24 cellular contexts compared by ENCODE assay signal in genomic region chr4:84495448-84496221, GRCh38. TPM values are rescaled to one million over a fixed set of nuclear protein-coding genes. Genes with fewer than 3 reads are reported as not detected.
A peak's percentile ranks its signal among the peaks of the same experiment; 100 is the strongest.
DNase-seq lines count a peak whose midpoint lies in the region; ATAC-seq, FAIRE-seq and TF ChIP-seq lines count a peak whose summit lies in the region.
"Had no signal": no experiment of that assay in that cellular context is flagged by ENCODE, and none has a peak within 500 bp of the region (broad histone marks: within the 10 kb centered on the region; RNA-seq: fewer than 3 reads in every experiment).

No MANE protein-coding gene starts in this region.

- ATAC-seq in pancreas (no peak), GM21528 (IDR thresholded peaks at IDR 0.05; ENCODE audit: low FRiP score, unreplicated experiment) (no peak), GM18505 (IDR thresholded peaks at IDR 0.05; ENCODE audit: unreplicated experiment) (no peak)
- ATAC-seq: A549; natural killer cell treated with Interleukin-12 subunit alpha and Interleukin-12 subunit beta and Interleukin-15 and Interleukin-18, amount 100 ng/mL, for 72 hours had no signal

- H3K36me3 ChIP-seq in astrocyte (ENCODE audit: insufficient read depth, low read length) (no peaks in the 10 kb centered on the region), hepatocyte (replicated peaks; ENCODE audit: insufficient read depth, low read depth) (no peaks in the 10 kb centered on the region), pancreas (no peaks in the 10 kb centered on the region)
- H3K36me3 ChIP-seq: colonic mucosa, right atrium auricular region had no signal

- no peaks in the 10 kb centered on the region for H3K9me3 Mint-ChIP-seq in activated CD4-positive, alpha-beta memory T cell treated with anti-CD3 and anti-CD28 coated beads, Interleukin-2, amount 10 ng/mL, durations not matched to agents 7 days and 5 days
- peaks cover 4% of the 10 kb centered on the region for H3K9me3 Mint-ChIP-seq in activated CD4-positive, alpha-beta memory T cell treated with anti-CD3 and anti-CD28 coated beads for 36 hours
- H3K9me3 Mint-ChIP-seq in astrocyte (ENCODE audit: unreplicated experiment): peaks cover 16% of the 10 kb centered on the region
- no peaks in the 10 kb centered on the region for H3K9me3 Mint-ChIP-seq in mesothelial cell of epicardium
- H3K9me3 Mint-ChIP-seq: natural killer cell treated with Interleukin-12 subunit alpha and Interleukin-12 subunit beta and Interleukin-15 and Interleukin-18, amount 100 ng/mL, for 72 hours had no signal

- no peak for TF ChIP-seq POLR2A in GM18505 (IDR thresholded peaks at IDR 0.05; ENCODE audit: borderline replicate concordance, extremely low read depth, insufficient read depth, insufficient read length)

- peak overlapping the region; percentile 10 for H3K27ac Mint-ChIP-seq in activated CD4-positive, alpha-beta memory T cell treated with anti-CD3 and anti-CD28 coated beads, Interleukin-2, amount 10 ng/mL, durations not matched to agents 7 days and 5 days
- H3K27ac Mint-ChIP-seq in activated CD4-positive, alpha-beta memory T cell treated with anti-CD3 and anti-CD28 coated beads for 36 hours: no peak overlapping the region
- H3K27ac Mint-ChIP-seq in astrocyte (ENCODE audit: unreplicated experiment) (no peak overlapping the region), mesothelial cell of epicardium (no peak overlapping the region)
- H3K27ac Mint-ChIP-seq: immature natural killer cell; natural killer cell treated with Interleukin-12 subunit alpha and Interleukin-12 subunit beta and Interleukin-15 and Interleukin-18, amount 100 ng/mL, for 72 hours had no signal

- peaks cover 1% of the 10 kb centered on the region for H3K9me3 ChIP-seq in astrocyte (ENCODE audit: insufficient read depth, low read depth, low read length)
- H3K9me3 ChIP-seq in hepatocyte (ENCODE audit: low read depth): no peaks in the 10 kb centered on the region
- no peaks in the 10 kb centered on the region for H3K9me3 ChIP-seq in pancreas
- H3K9me3 ChIP-seq: A549, colonic mucosa, right atrium auricular region had no signal

- H3K27me3 ChIP-seq in astrocyte (ENCODE audit: insufficient read depth, low read length): peaks cover 73% of the 10 kb centered on the region
- peaks cover 100% of the 10 kb centered on the region for H3K27me3 ChIP-seq in hepatocyte
- H3K27me3 ChIP-seq in pancreas: peaks cover 0 to 13% (median 2%) of the 10 kb centered on the region in 4 donors

- H3K9ac ChIP-seq in astrocyte (ENCODE audit: low read length): peak overlapping the region; percentile 75

- H3K4me2 ChIP-seq in astrocyte (ENCODE audit: low read length) (peak overlapping the region; percentile 89), hepatocyte (peak overlapping the region; percentile 92)
- H3K4me2 ChIP-seq: A549 had no signal

- 4% methylated on average over 40 of the region's 40 CpGs for WGBS in hepatocyte (ENCODE audit: low lambda C conversion rate, missing lambda C conversion rate)
- 48 to 49% methylated on average over 40 of the region's 40 CpGs for WGBS in pancreas, 2 donors

- H3K4me3 Mint-ChIP-seq in activated CD4-positive, alpha-beta memory T cell treated with anti-CD3 and anti-CD28 coated beads, Interleukin-2, amount 10 ng/mL, durations not matched to agents 7 days and 5 days: no peak overlapping the region
- no peak overlapping the region for H3K4me3 Mint-ChIP-seq in activated CD4-positive, alpha-beta memory T cell treated with anti-CD3 and anti-CD28 coated beads for 36 hours
- H3K4me3 Mint-ChIP-seq in astrocyte (ENCODE audit: unreplicated experiment): no peak overlapping the region
- H3K4me3 Mint-ChIP-seq in mesothelial cell of epicardium: no peak overlapping the region
- H3K4me3 Mint-ChIP-seq: natural killer cell treated with Interleukin-12 subunit alpha and Interleukin-12 subunit beta and Interleukin-15 and Interleukin-18, amount 100 ng/mL, for 72 hours had no signal

- no peaks in the 10 kb centered on the region for H4K20me1 ChIP-seq in astrocyte (ENCODE audit: insufficient read depth, low read length)
- H4K20me1 ChIP-seq in hepatocyte (ENCODE audit: insufficient read depth, poor library complexity, severe bottlenecking): no peaks in the 10 kb centered on the region

- TF ChIP-seq CTCF in astrocyte (IDR thresholded peaks at IDR 0.05; ENCODE audit: insufficient read depth, low read depth, low read length) (no peak), hepatocyte (IDR thresholded peaks at IDR 0.05; ENCODE audit: poor library complexity) (no peak), pancreas (IDR thresholded peaks at IDR 0.05) (no peak), mesothelial cell of epicardium (IDR thresholded peaks at IDR 0.05; ENCODE audit: unreplicated experiment) (no peak)

- DNase-seq in activated CD4-positive, alpha-beta memory T cell treated with anti-CD3 and anti-CD28 coated beads, Interleukin-2, amount 10 ng/mL, durations not matched to agents 7 days and 5 days: no peak
- DNase-seq in activated CD4-positive, alpha-beta memory T cell treated with anti-CD3 and anti-CD28 coated beads for 36 hours: no peak
- peak; percentile 17 for DNase-seq in astrocyte (ENCODE audit: low read depth)
- no peak for DNase-seq in hepatocyte (ENCODE audit: low spot score)
- peak in 3 of 6 donors; percentile 27 to 58 (median 53) for DNase-seq in pancreas
- no peak for DNase-seq in mesothelial cell of epicardium (ENCODE audit: low spot score in 2 of 2, unreplicated experiment in 2 of 2)
- DNase-seq: activated effector memory CD4-positive, alpha-beta T cell treated with anti-CD3 and anti-CD28 coated beads, Interleukin-2, amount 50 U/mL, for 16 hours; aorta; colonic mucosa; DMS53; immature natural killer cell; NCI-H345; RPMI8226 had no signal

- intact Hi-C loops in activated CD4-positive, alpha-beta memory T cell treated with anti-CD3 and anti-CD28 coated beads for 36 hours (cut with micrococcal nuclease): loop anchor here (5.0 kb wide), 1 partner anchor 87 kb away; the partner anchor contains the start of gene CDS1
- intact Hi-C loops in pancreas (cut with DNase I): no loop called here

- H3K79me2 ChIP-seq in astrocyte (ENCODE audit: insufficient read depth, low read length) (peaks cover 24% of the 10 kb centered on the region), hepatocyte (no peaks in the 10 kb centered on the region)

- H3K27ac ChIP-seq in astrocyte (ENCODE audit: low read depth, low read length): no peak overlapping the region
- H3K27ac ChIP-seq in hepatocyte: no peak overlapping the region
- peak overlapping the region; percentile 64 to 80 (median 74) for H3K27ac ChIP-seq in pancreas
- H3K27ac ChIP-seq: A549, colonic mucosa, epithelial cell of prostate, right atrium auricular region, VCaP had no signal

- peaks cover 9% of the 10 kb centered on the region for H3K36me3 Mint-ChIP-seq in activated CD4-positive, alpha-beta memory T cell treated with anti-CD3 and anti-CD28 coated beads, Interleukin-2, amount 10 ng/mL, durations not matched to agents 7 days and 5 days (ENCODE audit: low read depth)
- peaks cover 15% of the 10 kb centered on the region for H3K36me3 Mint-ChIP-seq in activated CD4-positive, alpha-beta memory T cell treated with anti-CD3 and anti-CD28 coated beads for 36 hours
- no peaks in the 10 kb centered on the region for H3K36me3 Mint-ChIP-seq in astrocyte (ENCODE audit: low read depth, unreplicated experiment)
- no peaks in the 10 kb centered on the region for H3K36me3 Mint-ChIP-seq in mesothelial cell of epicardium

- CTCF ChIA-PET in activated CD4-positive, alpha-beta memory T cell treated with anti-CD3 and anti-CD28 coated beads, Interleukin-2, amount 10 ng/mL, durations not matched to agents 7 days and 5 days (lab: Charles Lee): no interaction called here
- CTCF ChIA-PET in activated CD4-positive, alpha-beta memory T cell treated with anti-CD3 and anti-CD28 coated beads for 36 hours (lab: Charles Lee): no interaction called here

- no peaks in the 10 kb centered on the region for H3K9me2 ChIP-seq in hepatocyte (replicated peaks; ENCODE audit: insufficient read depth)

- H2AFZ ChIP-seq in astrocyte (ENCODE audit: low read depth, low read length) (no peak overlapping the region), hepatocyte (no peak overlapping the region)

- peaks cover 85% of the 10 kb centered on the region for H3K27me3 Mint-ChIP-seq in activated CD4-positive, alpha-beta memory T cell treated with anti-CD3 and anti-CD28 coated beads, Interleukin-2, amount 10 ng/mL, durations not matched to agents 7 days and 5 days
- peaks cover 75% of the 10 kb centered on the region for H3K27me3 Mint-ChIP-seq in activated CD4-positive, alpha-beta memory T cell treated with anti-CD3 and anti-CD28 coated beads for 36 hours
- H3K27me3 Mint-ChIP-seq in astrocyte (ENCODE audit: low read depth, unreplicated experiment) (peaks cover 75% of the 10 kb centered on the region), mesothelial cell of epicardium (ENCODE audit: low read depth) (peaks cover 96% of the 10 kb centered on the region)

- POLR2A ChIA-PET in activated CD4-positive, alpha-beta memory T cell treated with anti-CD3 and anti-CD28 coated beads, Interleukin-2, amount 10 ng/mL, durations not matched to agents 7 days and 5 days (lab: Charles Lee): no interaction called here
- POLR2A ChIA-PET in activated CD4-positive, alpha-beta memory T cell treated with anti-CD3 and anti-CD28 coated beads for 36 hours (lab: Charles Lee): no interaction called here

- peak overlapping the region; percentile 38 for H3K4me3 ChIP-seq in astrocyte (ENCODE audit: insufficient read depth, low read depth, low read length)
- no peak overlapping the region for H3K4me3 ChIP-seq in hepatocyte
- H3K4me3 ChIP-seq in pancreas: peak overlapping the region in 3 of 4 donors; percentile 44 to 65 (median 47)
- H3K4me3 ChIP-seq: A549, colonic mucosa, right atrium auricular region had no signal

- peaks cover 23% of the 10 kb centered on the region for H3K4me1 Mint-ChIP-seq in activated CD4-positive, alpha-beta memory T cell treated with anti-CD3 and anti-CD28 coated beads, Interleukin-2, amount 10 ng/mL, durations not matched to agents 7 days and 5 days
- peaks cover 21% of the 10 kb centered on the region for H3K4me1 Mint-ChIP-seq in activated CD4-positive, alpha-beta memory T cell treated with anti-CD3 and anti-CD28 coated beads for 36 hours (ENCODE audit: low read depth)
- peaks cover 1% of the 10 kb centered on the region for H3K4me1 Mint-ChIP-seq in astrocyte (ENCODE audit: low read depth, unreplicated experiment)
- peaks cover 33% of the 10 kb centered on the region for H3K4me1 Mint-ChIP-seq in mesothelial cell of epicardium

- FAIRE-seq in astrocyte (lab: Jason Lieb, UNC): no peak
- no peak for FAIRE-seq in pancreas (lab: Jason Lieb, UNC)
- FAIRE-seq: A549, H54, HTR-8/SVneo, urothelium cell line had no signal

- H3K4me1 ChIP-seq in astrocyte (ENCODE audit: insufficient read depth, low read length) (peaks cover 7% of the 10 kb centered on the region), hepatocyte (ENCODE audit: insufficient read depth) (peaks cover 30% of the 10 kb centered on the region), pancreas (peaks cover 0 to 6% (median 0%) of the 10 kb centered on the region in 3 donors)
- H3K4me1 ChIP-seq: A549 had no signal

RNA-seq across cellular contexts. Expression of gene NKX6-1, which starts 3.5 kb away (rescaled TPM):
- not detected for total RNA-seq in activated CD4-positive, alpha-beta memory T cell treated with anti-CD3 and anti-CD28 coated beads, Interleukin-2, amount 10 ng/mL, durations not matched to agents 7 days and 5 days
- not detected for total RNA-seq in activated CD4-positive, alpha-beta memory T cell treated with anti-CD3 and anti-CD28 coated beads for 36 hours
- 0.14 TPM in 1 of 2 replicates, not detected in the other for total RNA-seq in astrocyte
- not detected in 2 replicates for total RNA-seq in hepatocyte
- polyA plus RNA-seq in hepatocyte: not detected in 2 replicates
- total RNA-seq in pancreas: 1 to 10 TPM; 3.1 to 8.1 (median 6.0) TPM
- polyA plus RNA-seq in pancreas: 10 to 100 TPM in 1 of 2 donors, 1 to 10 TPM in 1; 7.4 to 19.2 TPM
- total RNA-seq in mesothelial cell of epicardium: not detected in 3 replicates
- total RNA-seq: colonic mucosa; lung microvascular endothelial cell; natural killer cell treated with Interleukin-12 subunit alpha and Interleukin-12 subunit beta and Interleukin-15 and Interleukin-18, amount 100 ng/mL, for 72 hours; right atrium auricular region had no signal
- polyA plus RNA-seq: immature natural killer cell had no signal

Comparison
In these comparisons a context has a peak if more than half of its experiments do, and no peak if none do; other contexts are left out.
1. H3K27ac ChIP-seq: peak in pancreas (4 of 4); none in astrocyte (single experiment) and hepatocyte (single experiment).